Comparison of ENCODE assay signal across 23 cellular contexts in genomic region chr12:75754698-75755097, GRCh38.
DNase-seq lines count a peak whose midpoint lies in the region; ATAC-seq and TF ChIP-seq lines count a peak whose summit lies in the region.
"Had no signal": no experiment of that assay in that cellular context is flagged by ENCODE, and none has a peak within 500 bp of the region (broad histone marks: within the 10 kb centered on the region; RNA-seq: fewer than 3 reads in every experiment).

No MANE protein-coding gene starts in this region.

- no peak overlapping the region for H3K27ac Mint-ChIP-seq in activated CD8-positive, alpha-beta T cell treated with anti-CD3 and anti-CD28 coated beads, Interleukin-2, amount 10 ng/mL, durations not matched to agents 7 days and 5 days
- H3K27ac Mint-ChIP-seq in activated CD8-positive, alpha-beta T cell treated with anti-CD3 and anti-CD28 coated beads for 36 hours, result no peak overlapping the region
- no peak overlapping the region for H3K27ac Mint-ChIP-seq in neural progenitor cell
- H3K27ac Mint-ChIP-seq: activated naive CD8-positive, alpha-beta T cell; brain; endodermal cell had no signal

- no peak overlapping the region for H3K4me2 ChIP-seq in neural progenitor cell
- H3K4me2 ChIP-seq: BLaER1 had no signal

- ATAC-seq in activated CD8-positive, alpha-beta T cell treated with anti-CD3 and anti-CD28 coated beads, Interleukin-2, amount 10 ng/mL, durations not matched to agents 7 days and 5 days, result peak; percentile 42
- ATAC-seq in activated CD8-positive, alpha-beta T cell treated with anti-CD3 and anti-CD28 coated beads for 36 hours, result no peak
- no peak for ATAC-seq in HG02973 (IDR thresholded peaks at IDR 0.05; ENCODE audit: unreplicated experiment)
- ATAC-seq: activated CD4-positive, CD25-positive, alpha-beta regulatory T cell treated with anti-CD3 and anti-CD28 coated beads, Interleukin-2, amount 50 U/mL, for 24 hours; right cardiac atrium had no signal

- no peaks in the 10 kb centered on the region for H3K4me1 ChIP-seq in neural progenitor cell
- H3K4me1 ChIP-seq in A673 (ENCODE audit: insufficient read depth, low read length, poor library complexity, severe bottlenecking), result no peaks in the 10 kb centered on the region
- H3K4me1 ChIP-seq: upper lobe of left lung had no signal

- H2AFZ ChIP-seq in neural progenitor cell (replicated peaks), result peak overlapping the region; percentile 51

- intact Hi-C loops in activated CD8-positive, alpha-beta T cell treated with anti-CD3 and anti-CD28 coated beads for 36 hours (cut with micrococcal nuclease), result no loop called here
- intact Hi-C loops in A673 (cut with micrococcal nuclease; ENCODE audit: unreplicated experiment), result no loop called here

- H3K79me2 ChIP-seq in neural progenitor cell (ENCODE audit: low read depth), result no peaks in the 10 kb centered on the region

- no peaks in the 10 kb centered on the region for H3K36me3 Mint-ChIP-seq in activated CD8-positive, alpha-beta T cell treated with anti-CD3 and anti-CD28 coated beads, Interleukin-2, amount 10 ng/mL, durations not matched to agents 7 days and 5 days (ENCODE audit: low read depth)
- H3K36me3 Mint-ChIP-seq in activated CD8-positive, alpha-beta T cell treated with anti-CD3 and anti-CD28 coated beads for 36 hours (ENCODE audit: low read depth), result no peaks in the 10 kb centered on the region
- no peaks in the 10 kb centered on the region for H3K36me3 Mint-ChIP-seq in neural progenitor cell
- H3K36me3 Mint-ChIP-seq: activated naive CD8-positive, alpha-beta T cell; brain had no signal

- H3K27ac ChIP-seq in neural progenitor cell (no peak overlapping the region), A673 (ENCODE audit: low read depth, low read length, poor library complexity, severe bottlenecking) (no peak overlapping the region)
- H3K27ac ChIP-seq: BLaER1, ovary, upper lobe of left lung had no signal

- H3K9me3 Mint-ChIP-seq in activated CD8-positive, alpha-beta T cell treated with anti-CD3 and anti-CD28 coated beads, Interleukin-2, amount 10 ng/mL, durations not matched to agents 7 days and 5 days (ENCODE audit: insufficient read depth), result no peaks in the 10 kb centered on the region
- H3K9me3 Mint-ChIP-seq in activated CD8-positive, alpha-beta T cell treated with anti-CD3 and anti-CD28 coated beads for 36 hours, result peaks cover 2% of the 10 kb centered on the region
- no peaks in the 10 kb centered on the region for H3K9me3 Mint-ChIP-seq in neural progenitor cell

- H3K9ac ChIP-seq in neural progenitor cell, result no peak overlapping the region
- H3K9ac ChIP-seq: BLaER1 had no signal

- H3K27me3 ChIP-seq in neural progenitor cell, result no peaks in the 10 kb centered on the region
- no peaks in the 10 kb centered on the region for H3K27me3 ChIP-seq in A673 (replicated peaks; ENCODE audit: insufficient read depth, low read depth, low read length, poor library complexity)
- H3K27me3 ChIP-seq: BLaER1, ovary, upper lobe of left lung had no signal

- DNase-seq in activated CD8-positive, alpha-beta T cell treated with anti-CD3 and anti-CD28 coated beads, Interleukin-2, amount 10 ng/mL, durations not matched to agents 7 days and 5 days, result no peak
- DNase-seq in activated CD8-positive, alpha-beta T cell treated with anti-CD3 and anti-CD28 coated beads for 36 hours, result no peak
- DNase-seq in M059J (ENCODE audit: low read depth) (peak; percentile 12), choroid plexus epithelial cell (ENCODE audit: low read depth) (peak; percentile 39), neural progenitor cell (ENCODE audit: low spot score) (no peak), A673 (ENCODE audit: low spot score) (no peak), AG08396 (ENCODE audit: low spot score) (no peak)
- DNase-seq: activated CD8-positive, alpha-beta memory T cell treated with anti-CD3 and anti-CD28 coated beads for 24 hours; endodermal cell; KBM-7; left colon; mesenchymal stem cell; MV-4-11; NCI-H2171; NCI-H524; ovary; right cardiac atrium; upper lobe of left lung had no signal

- TF ChIP-seq CTCF in activated CD8-positive, alpha-beta T cell treated with anti-CD3 and anti-CD28 coated beads for 36 hours (IDR thresholded peaks at IDR 0.05), result no peak
- TF ChIP-seq CTCF in choroid plexus epithelial cell (conservative IDR thresholded peaks at IDR 0.05; ENCODE audit: low read depth, low read length) (no peak), neural progenitor cell (IDR thresholded peaks at IDR 0.05) (no peak), A673 (conservative IDR thresholded peaks at IDR 0.05; ENCODE audit: low read depth, low read length) (no peak)

- peaks cover 14% of the 10 kb centered on the region for H3K4me1 Mint-ChIP-seq in activated CD8-positive, alpha-beta T cell treated with anti-CD3 and anti-CD28 coated beads, Interleukin-2, amount 10 ng/mL, durations not matched to agents 7 days and 5 days (ENCODE audit: low read depth)
- H3K4me1 Mint-ChIP-seq in activated CD8-positive, alpha-beta T cell treated with anti-CD3 and anti-CD28 coated beads for 36 hours (ENCODE audit: low read depth), result peaks cover 15% of the 10 kb centered on the region
- H3K4me1 Mint-ChIP-seq in neural progenitor cell, result no peaks in the 10 kb centered on the region
- H3K4me1 Mint-ChIP-seq: endodermal cell had no signal

- H3K27me3 Mint-ChIP-seq in activated CD8-positive, alpha-beta T cell treated with anti-CD3 and anti-CD28 coated beads, Interleukin-2, amount 10 ng/mL, durations not matched to agents 7 days and 5 days (ENCODE audit: low read depth), result peaks cover 8% of the 10 kb centered on the region
- peaks cover 15% of the 10 kb centered on the region for H3K27me3 Mint-ChIP-seq in activated CD8-positive, alpha-beta T cell treated with anti-CD3 and anti-CD28 coated beads for 36 hours
- H3K27me3 Mint-ChIP-seq in neural progenitor cell (ENCODE audit: insufficient read depth, low read depth), result peaks cover 2% of the 10 kb centered on the region
- H3K27me3 Mint-ChIP-seq: activated naive CD8-positive, alpha-beta T cell had no signal

- H4K20me1 ChIP-seq in neural progenitor cell (ENCODE audit: low read depth), result no peaks in the 10 kb centered on the region
- H4K20me1 ChIP-seq: BLaER1 had no signal

- CTCF ChIA-PET in activated CD8-positive, alpha-beta T cell treated with anti-CD3 and anti-CD28 coated beads, Interleukin-2, amount 10 ng/mL, durations not matched to agents 7 days and 5 days (lab: Charles Lee), result interaction anchor here (1.0 to 1.3 kb wide), 3 partner anchors 9 to 277 kb away, joined by 3 to 4 read pairs (median 3); partner anchors contain the start of gene PHLDA1
- CTCF ChIA-PET in activated CD8-positive, alpha-beta T cell treated with anti-CD3 and anti-CD28 coated beads for 36 hours (lab: Charles Lee), result no interaction called here
- CTCF ChIA-PET in A673 (lab: Charles Lee), result no interaction called here

- no peaks in the 10 kb centered on the region for H3F3A ChIP-seq in neural progenitor cell (ENCODE audit: low read depth)

- H3K4me3 ChIP-seq in choroid plexus epithelial cell (ENCODE audit: low read depth, low read length) (no peak overlapping the region), neural progenitor cell (no peak overlapping the region), A673 (ENCODE audit: low read depth, low read length, poor library complexity, severe bottlenecking) (no peak overlapping the region)
- H3K4me3 ChIP-seq: BLaER1, ovary, upper lobe of left lung had no signal

- BruUV-seq in A673 (replicated peaks; lab: Mats Ljungman, UMichigan), result no TSS peak

- H3K4me3 Mint-ChIP-seq in activated CD8-positive, alpha-beta T cell treated with anti-CD3 and anti-CD28 coated beads, Interleukin-2, amount 10 ng/mL, durations not matched to agents 7 days and 5 days, result no peak overlapping the region
- no peak overlapping the region for H3K4me3 Mint-ChIP-seq in activated CD8-positive, alpha-beta T cell treated with anti-CD3 and anti-CD28 coated beads for 36 hours
- H3K4me3 Mint-ChIP-seq in neural progenitor cell, result no peak overlapping the region
- H3K4me3 Mint-ChIP-seq: activated naive CD8-positive, alpha-beta T cell; brain; endodermal cell had no signal

- POLR2A ChIA-PET in activated CD8-positive, alpha-beta T cell treated with anti-CD3 and anti-CD28 coated beads, Interleukin-2, amount 10 ng/mL, durations not matched to agents 7 days and 5 days (lab: Charles Lee), result interaction anchor here (0.6 kb wide), 1 partner anchor 444 kb away, joined by 3 read pairs; no protein-coding TSS in a partner anchor
- POLR2A ChIA-PET in activated CD8-positive, alpha-beta T cell treated with anti-CD3 and anti-CD28 coated beads for 36 hours (lab: Charles Lee), result no interaction called here
- POLR2A ChIA-PET in A673 (lab: Charles Lee; ENCODE audit: low non-redundant PET), result no interaction called here

- H3K9me3 ChIP-seq in neural progenitor cell (ENCODE audit: low read depth) (no peaks in the 10 kb centered on the region), A673 (ENCODE audit: low read depth, low read length, poor library complexity, severe bottlenecking) (no peaks in the 10 kb centered on the region)
- H3K9me3 ChIP-seq: BLaER1, ovary, upper lobe of left lung had no signal

- no peaks in the 10 kb centered on the region for H3K36me3 ChIP-seq in neural progenitor cell
- H3K36me3 ChIP-seq in A673 (ENCODE audit: insufficient read depth, low read length, poor library complexity, severe bottlenecking), result no peaks in the 10 kb centered on the region
- H3K36me3 ChIP-seq: BLaER1, ovary, upper lobe of left lung had no signal

Comparison
In these comparisons a context has a peak if more than half of its experiments do, and no peak if none do; other contexts are left out.
1. DNase-seq: peak in M059J (single experiment) and choroid plexus epithelial cell (single experiment); none in activated CD8-positive, alpha-beta T cell treated with anti-CD3 and anti-CD28 coated beads, Interleukin-2, amount 10 ng/mL, durations not matched to agents 7 days and 5 days (single experiment), activated CD8-positive, alpha-beta T cell treated with anti-CD3 and anti-CD28 coated beads for 36 hours (single experiment), neural progenitor cell (single experiment), A673 (single experiment) and AG08396 (single experiment).